Comparison of ENCODE assay signal across 1 cellular context in genomic region chr6:37168163-37168758, GRCh38.
TF ChIP-seq lines count a peak whose summit lies in the region.

No MANE protein-coding gene starts in this region.

TF ChIP-seq in HCT116, 20 proteins besides CTCF, POLR2A, EP300 and RAD21 (continued from another document):
- no peak for TF ChIP-seq EGR1 (IDR thresholded peaks at IDR 0.05; ENCODE audit: low read depth)
- no peak for TF ChIP-seq SP1 (IDR thresholded peaks at IDR 0.05; ENCODE audit: low read depth)
- no peak for TF ChIP-seq SRF (IDR thresholded peaks at IDR 0.05; ENCODE audit: low read depth)
- no peak for TF ChIP-seq ZFX (IDR thresholded peaks at IDR 0.05)
TF ChIP-seq in HCT116: peak in this region for 0.
